22 cellular contexts compared by ENCODE assay signal in the genomic region with DNA sequence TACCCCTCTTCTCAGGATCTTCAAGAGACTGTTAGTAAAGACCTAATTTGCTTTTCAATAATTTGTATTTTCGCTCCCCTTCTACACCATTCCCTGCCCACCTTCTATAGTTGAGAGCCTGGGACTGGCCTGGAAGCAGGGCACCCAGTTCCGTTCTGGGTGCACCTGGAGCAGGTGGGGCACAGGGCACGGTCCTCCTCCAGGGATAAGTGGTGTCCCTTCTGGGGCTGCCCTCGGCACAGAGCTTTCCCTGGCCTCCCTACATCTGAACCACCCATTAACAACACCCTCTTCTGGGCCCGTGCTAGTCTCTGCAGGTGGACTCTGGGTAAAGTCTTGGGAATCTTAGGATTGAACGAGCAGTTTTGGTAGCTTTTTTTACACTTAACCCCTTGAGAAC.
"Had no signal": no experiment of that assay in that cellular context is flagged by ENCODE, and none has a peak within 500 bp of the region (broad histone marks: within the 10 kb centered on the region; RNA-seq: fewer than 3 reads in every experiment).

No MANE protein-coding gene starts in this region.

- DNase-seq: colonic mucosa; cortex of kidney; effector CD8-positive, alpha-beta T cell; effector memory CD8-positive, alpha-beta T cell; erythroblast; esophagus squamous epithelium; foreskin fibroblast; foreskin melanocyte; gastrocnemius medialis; heart right ventricle; hippocampal formation; left cardiac atrium; left lung; left ventricle myocardium superior; lower lobe of right lung; mesenchymal stem cell; mucosa of descending colon had no signal

- H3K36me3 ChIP-seq: colonic mucosa, gastrocnemius medialis, heart right ventricle, left lung, lower lobe of right lung had no signal

- H3K4me3 Mint-ChIP-seq: dendritic cell treated with granulocyte-macrophage colony-stimulating factor and Interleukin-4, amounts not matched to agents 40 ng/mL and 50 ng/mL, for 4 days; effector memory CD8-positive, alpha-beta T cell; endodermal cell; mesothelial cell of epicardium had no signal

- H3K27ac Mint-ChIP-seq: dendritic cell treated with granulocyte-macrophage colony-stimulating factor and Interleukin-4, amounts not matched to agents 40 ng/mL and 50 ng/mL, for 4 days; effector memory CD8-positive, alpha-beta T cell; endodermal cell; mesothelial cell of epicardium had no signal

- H3K4me1 Mint-ChIP-seq: mesothelial cell of epicardium had no signal

- H3K4me1 ChIP-seq: colonic mucosa, esophagus squamous epithelium, gastrocnemius medialis, heart right ventricle, left lung, lower lobe of right lung had no signal

- H3K4me3 ChIP-seq: colonic mucosa, esophagus squamous epithelium, gastrocnemius medialis, heart right ventricle, left lung, lower lobe of right lung, mucosa of descending colon had no signal

- H3K27me3 Mint-ChIP-seq: dendritic cell treated with granulocyte-macrophage colony-stimulating factor and Interleukin-4, amounts not matched to agents 40 ng/mL and 50 ng/mL, for 4 days had no signal

- H3K27ac ChIP-seq: colonic mucosa, epithelial cell of prostate, esophagus squamous epithelium, gastrocnemius medialis, heart right ventricle, left lung, lower lobe of right lung had no signal

- ATAC-seq: effector memory CD8-positive, alpha-beta T cell; esophagus mucosa; gastrocnemius medialis; left cardiac atrium; left lung; left ventricle myocardium superior; lower lobe of right lung; mucosa of descending colon had no signal

- H3K9me3 Mint-ChIP-seq: dendritic cell treated with granulocyte-macrophage colony-stimulating factor and Interleukin-4, amounts not matched to agents 40 ng/mL and 50 ng/mL, for 4 days; effector memory CD8-positive, alpha-beta T cell; endodermal cell; mesothelial cell of epicardium had no signal

- H3K9me3 ChIP-seq: colonic mucosa, esophagus squamous epithelium, gastrocnemius medialis, heart right ventricle, left lung, lower lobe of right lung, mucosa of descending colon had no signal

- H3K27me3 ChIP-seq: colonic mucosa, esophagus squamous epithelium, gastrocnemius medialis, heart right ventricle, left lung had no signal
